In the genomic region with DNA sequence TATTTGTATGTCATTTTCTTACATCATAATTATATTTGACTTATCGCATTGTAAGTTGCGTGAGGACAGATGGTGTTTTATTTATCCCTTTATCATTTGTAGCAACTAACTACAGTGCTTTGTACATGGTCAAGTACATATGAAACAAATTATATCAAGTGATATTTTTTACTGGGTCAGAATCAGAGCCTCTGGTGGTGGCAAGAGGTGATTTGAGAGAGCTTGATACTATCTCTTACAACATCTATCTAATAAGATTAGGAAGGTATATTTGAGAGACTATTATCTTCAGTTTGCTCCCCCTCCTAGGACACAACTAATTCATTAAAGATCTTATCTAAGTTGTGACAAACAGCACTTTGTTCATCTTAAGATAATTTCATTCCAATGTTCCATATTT, we compare ENCODE assay signal across 18 cellular contexts. TPM values are rescaled to one million over a fixed set of nuclear protein-coding genes. Genes with fewer than 3 reads are reported as not detected.
DNase-seq lines count a peak whose midpoint lies in the region; ATAC-seq and TF ChIP-seq lines count a peak whose summit lies in the region.
"Had no signal": no experiment of that assay in that cellular context is flagged by ENCODE, and none has a peak within 500 bp of the region (broad histone marks: within the 10 kb centered on the region; RNA-seq: fewer than 3 reads in every experiment).

No MANE protein-coding gene starts in this region.

- no peaks in the 10 kb centered on the region for H3K9me2 ChIP-seq in SK-N-SH

- no peak overlapping the region for H3K9ac ChIP-seq in SK-N-SH
- H3K9ac ChIP-seq in mesendoderm (ENCODE audit: low read length) = no peak overlapping the region
- H3K9ac ChIP-seq: BLaER1 had no signal

- peaks cover 2% of the 10 kb centered on the region for H3K36me3 Mint-ChIP-seq in CD4-positive, alpha-beta T cell (ENCODE audit: low read depth)

- H3K4me2 ChIP-seq in SK-N-SH (no peak overlapping the region), mesendoderm (ENCODE audit: low read length) (no peak overlapping the region)
- H3K4me2 ChIP-seq: BLaER1 had no signal

- peak in 1 of 2 experiments; percentile 62; a peak in 1 of 4 replicates for TF ChIP-seq EP300 in SK-N-SH (IDR thresholded peaks at IDR 0.05; ENCODE audit: borderline replicate concordance in 1 of 2, low read depth in 1 of 2, low read length in 1 of 2)

- CTCF ChIA-PET in SK-N-SH (lab: Yijun Ruan, JAX) = no interaction called here
- CTCF ChIA-PET in CD4-positive, alpha-beta T cell (lab: Charles Lee) = no interaction called here

- no peak overlapping the region for H3K23ac ChIP-seq in mesendoderm (ENCODE audit: low read length)

- H3K4me1 ChIP-seq in SK-N-SH (ENCODE audit: control insufficient read depth in 1 of 2, insufficient read depth in 2 of 2, low read depth in 1 of 2, low read length in 1 of 2) (peaks cover 0 to 2% of the 10 kb centered on the region in 2 experiments; a peak in 2 of 4 replicates), mesendoderm (ENCODE audit: control insufficient read depth, low read depth, low read length) (peaks cover 8% of the 10 kb centered on the region)
- H3K4me1 ChIP-seq: BLaER1 had no signal

- H3K4ac ChIP-seq in mesendoderm (ENCODE audit: low read depth, low read length) = no peak overlapping the region

- H2AFZ ChIP-seq in SK-N-SH (ENCODE audit: low read depth) = no peak overlapping the region

- POLR2A ChIA-PET in SK-N-SH (lab: Yijun Ruan, JAX) = no interaction called here
- POLR2A ChIA-PET in CD4-positive, alpha-beta T cell (lab: Charles Lee) = no interaction called here

- H3K27ac ChIP-seq in SK-N-SH (ENCODE audit: low read depth in 2 of 2, low read length in 1 of 2) (no peak overlapping the region), mesendoderm (ENCODE audit: low read depth, low read length) (no peak overlapping the region)
- no peak overlapping the region for H3K27ac ChIP-seq in CD4-positive, alpha-beta T cell (ENCODE audit: low read depth, low read length)
- H3K27ac ChIP-seq: 22Rv1, BLaER1, C4-2B had no signal

- 88% methylated on average over 2 of the region's 2 CpGs for WGBS in SK-N-SH (ENCODE audit: low lambda C conversion rate)
- no CpG with 5 or more reads among the region's 2 CpGs for WGBS in mesendoderm (ENCODE audit: extremely low coverage, insufficient coverage, low lambda C conversion rate)

- H3K36me3 ChIP-seq in SK-N-SH (replicated peaks in 1 of 2; ENCODE audit: control insufficient read depth in 1 of 2, insufficient read depth in 2 of 2, low read length in 1 of 2) (peaks cover 0 to 7% of the 10 kb centered on the region in 2 experiments), mesendoderm (ENCODE audit: control insufficient read depth, insufficient read depth, low read length) (no peaks in the 10 kb centered on the region)
- H3K36me3 ChIP-seq: BLaER1, HAP-1 had no signal

- no peaks in the 10 kb centered on the region for H4K20me1 ChIP-seq in SK-N-SH (ENCODE audit: insufficient read depth)
- H4K20me1 ChIP-seq: BLaER1 had no signal

- H3K4me3 ChIP-seq in SK-N-SH (ENCODE audit: low read depth in 2 of 2, low read length in 1 of 2) = no peak overlapping the region
- H3K4me3 ChIP-seq in mesendoderm (ENCODE audit: low read length) = no peak overlapping the region
- H3K4me3 ChIP-seq: BLaER1, HAP-1 had no signal

- H3F3A ChIP-seq in SK-N-SH (replicated peaks; ENCODE audit: insufficient read depth) = peaks cover 4% of the 10 kb centered on the region

- H4K8ac ChIP-seq in mesendoderm (ENCODE audit: low read depth, low read length) = no peak overlapping the region

- TF ChIP-seq CTCF in SK-N-SH (IDR thresholded peaks at IDR 0.05) = no peak
- TF ChIP-seq CTCF in CD4-positive, alpha-beta T cell (IDR thresholded peaks at IDR 0.05) = no peak

- H4K5ac ChIP-seq in mesendoderm (ENCODE audit: low read length) = no peak overlapping the region

- H3K79me1 ChIP-seq in mesendoderm (ENCODE audit: low read length) = no peaks in the 10 kb centered on the region

- no peak overlapping the region for H2BK5ac ChIP-seq in mesendoderm (ENCODE audit: low read length)

- H3K27me3 Mint-ChIP-seq in CD4-positive, alpha-beta T cell = no peaks in the 10 kb centered on the region
- H3K27me3 Mint-ChIP-seq: B cell; CD4-positive, CD25-positive, alpha-beta regulatory T cell; CD8-positive, alpha-beta memory T cell had no signal

- H3K79me2 ChIP-seq in SK-N-SH (ENCODE audit: insufficient read depth) (no peaks in the 10 kb centered on the region), mesendoderm (ENCODE audit: control insufficient read depth, insufficient read depth, low read length) (no peaks in the 10 kb centered on the region)

- H3K9me3 ChIP-seq in SK-N-SH = no peaks in the 10 kb centered on the region
- no peaks in the 10 kb centered on the region for H3K9me3 ChIP-seq in CD4-positive, alpha-beta T cell (ENCODE audit: control insufficient read depth, low read length)
- H3K9me3 ChIP-seq: BLaER1, HAP-1 had no signal

- H3K4me1 Mint-ChIP-seq in CD4-positive, alpha-beta T cell (ENCODE audit: low read depth) = no peaks in the 10 kb centered on the region
- H3K4me1 Mint-ChIP-seq: B cell had no signal

- H2AK5ac ChIP-seq in mesendoderm (ENCODE audit: low read length) = no peak overlapping the region

- no peaks in the 10 kb centered on the region for H3K9me3 Mint-ChIP-seq in CD4-positive, alpha-beta T cell
- H3K9me3 Mint-ChIP-seq: HFFc6 had no signal

- no peak overlapping the region for H3K4me3 Mint-ChIP-seq in CD4-positive, alpha-beta T cell
- H3K4me3 Mint-ChIP-seq: B cell; CD4-positive, CD25-positive, alpha-beta regulatory T cell; CD8-positive, alpha-beta memory T cell; HFFc6 had no signal

- H3K27me3 ChIP-seq in SK-N-SH (ENCODE audit: insufficient read depth) (no peaks in the 10 kb centered on the region), mesendoderm (ENCODE audit: insufficient read depth, low read length, poor library complexity) (no peaks in the 10 kb centered on the region)
- no peaks in the 10 kb centered on the region for H3K27me3 ChIP-seq in CD4-positive, alpha-beta T cell (ENCODE audit: control insufficient read depth, insufficient read depth, low read length)
- H3K27me3 ChIP-seq: BLaER1 had no signal

- no peak for TF ChIP-seq RAD21 in SK-N-SH (IDR thresholded peaks at IDR 0.05; ENCODE audit: low read length)

- intact Hi-C loops in CD4-positive, alpha-beta T cell (cut with DNase I, micrococcal nuclease) = no loop called here

- ATAC-seq in SK-N-SH treated with all-trans-retinoic acid at 6 μM for 48 hours = no peak
- no peak for ATAC-seq in CD4-positive, alpha-beta T cell (ENCODE audit: poor library complexity)

- no peak overlapping the region for H2BK15ac ChIP-seq in mesendoderm (replicated peaks; ENCODE audit: low read depth)

- H3K18ac ChIP-seq in mesendoderm (ENCODE audit: low read length) = no peak overlapping the region

- no peak overlapping the region for H3K27ac Mint-ChIP-seq in CD4-positive, alpha-beta T cell
- H3K27ac Mint-ChIP-seq: B cell, HFFc6 had no signal

- peak; percentile 2 for DNase-seq in SK-N-SH
- DNase-seq in SK-N-DZ (ENCODE audit: low spot score) = peak; percentile 8
- peak; percentile 54 for DNase-seq in mesendoderm
- DNase-seq in CD4-positive, alpha-beta T cell = no peak
- DNase-seq in HuH-7 (ENCODE audit: low spot score) = no peak
- DNase-seq: Calu3; CD4-positive, CD25-positive, alpha-beta regulatory T cell; CD8-positive, alpha-beta memory T cell; DMS153; DND-41; GOT3; HFFc6 had no signal

- H2BK120ac ChIP-seq in mesendoderm (ENCODE audit: low read depth, low read length) = no peak overlapping the region

- no peak overlapping the region for H3K56ac ChIP-seq in mesendoderm (ENCODE audit: low read length)

TF ChIP-seq in SK-N-SH, 30 proteins besides CTCF, POLR2A, EP300 and RAD21:
- TF ChIP-seq RCOR1 (IDR thresholded peaks at IDR 0.05; ENCODE audit: low read length) = peak; percentile 43; the same call in 1 of the 2 replicates
- TF ChIP-seq, protein P1, sequence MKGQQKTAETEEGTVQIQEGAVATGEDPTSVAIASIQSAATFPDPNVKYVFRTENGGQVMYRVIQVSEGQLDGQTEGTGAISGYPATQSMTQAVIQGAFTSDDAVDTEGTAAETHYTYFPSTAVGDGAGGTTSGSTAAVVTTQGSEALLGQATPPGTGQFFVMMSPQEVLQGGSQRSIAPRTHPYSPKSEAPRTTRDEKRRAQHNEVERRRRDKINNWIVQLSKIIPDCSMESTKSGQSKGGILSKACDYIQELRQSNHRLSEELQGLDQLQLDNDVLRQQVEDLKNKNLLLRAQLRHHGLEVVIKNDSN (IDR thresholded peaks at IDR 0.05; ENCODE audit: borderline replicate concordance, low read depth) = no peak
- TF ChIP-seq FOSL2 (IDR thresholded peaks at IDR 0.05; ENCODE audit: borderline replicate concordance, low read depth) = no peak
- peak; percentile 33 for TF ChIP-seq CHD2 (IDR thresholded peaks at IDR 0.05; ENCODE audit: low read length, partially characterized antibody)
- peak; percentile 58 for TF ChIP-seq GATA2 (CRISPR knock-in tag; IDR thresholded peaks at IDR 0.05)
TF ChIP-seq in SK-N-SH: peak in this region for 3.

TF ChIP-seq in SK-N-SH treated with all-trans-retinoic acid at 6 μM for 48 hours, 23 proteins besides CTCF, POLR2A, EP300 and RAD21 (continues in another document):
- TF ChIP-seq ZNF565 (CRISPR knock-in tag; conservative IDR thresholded peaks at IDR 0.05; ENCODE audit: low read depth) = no peak
- TF ChIP-seq BACH2 (CRISPR knock-in tag; IDR thresholded peaks at IDR 0.05; ENCODE audit: borderline replicate concordance) = no peak
- no peak for TF ChIP-seq CSDC2 (CRISPR knock-in tag; IDR thresholded peaks at IDR 0.05)
- no peak for TF ChIP-seq ISL1 (CRISPR knock-in tag; IDR thresholded peaks at IDR 0.05)
- TF ChIP-seq, protein P2, sequence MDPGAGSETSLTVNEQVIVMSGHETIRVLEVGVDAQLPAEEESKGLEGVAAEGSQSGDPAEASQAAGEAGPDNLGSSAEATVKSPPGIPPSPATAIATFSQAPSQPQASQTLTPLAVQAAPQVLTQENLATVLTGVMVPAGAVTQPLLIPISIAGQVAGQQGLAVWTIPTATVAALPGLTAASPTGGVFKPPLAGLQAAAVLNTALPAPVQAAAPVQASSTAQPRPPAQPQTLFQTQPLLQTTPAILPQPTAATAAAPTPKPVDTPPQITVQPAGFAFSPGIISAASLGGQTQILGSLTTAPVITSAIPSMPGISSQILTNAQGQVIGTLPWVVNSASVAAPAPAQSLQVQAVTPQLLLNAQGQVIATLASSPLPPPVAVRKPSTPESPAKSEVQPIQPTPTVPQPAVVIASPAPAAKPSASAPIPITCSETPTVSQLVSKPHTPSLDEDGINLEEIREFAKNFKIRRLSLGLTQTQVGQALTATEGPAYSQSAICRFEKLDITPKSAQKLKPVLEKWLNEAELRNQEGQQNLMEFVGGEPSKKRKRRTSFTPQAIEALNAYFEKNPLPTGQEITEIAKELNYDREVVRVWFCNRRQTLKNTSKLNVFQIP (CRISPR knock-in tag; IDR thresholded peaks at IDR 0.05; ENCODE audit: borderline replicate concordance, low read depth) = no peak
- TF ChIP-seq SNAI2 (CRISPR knock-in tag; IDR thresholded peaks at IDR 0.05) = no peak

RNA-seq across cellular contexts. Expression of a gene that starts 47.7 kb away (rescaled TPM):
- polyA plus RNA-seq in SK-N-SH (2012; rRNA removed) = 19.9 and 26.9 TPM in 2 replicates
- 27.8 and 31.9 TPM in 2 replicates for polyA plus RNA-seq in SK-N-SH (2012; cell fraction: cytosol; rRNA removed)
- 11.1 and 19.1 TPM in 2 replicates for polyA plus RNA-seq in SK-N-SH (2012; cell fraction: nucleus; rRNA removed)
- 22.2 and 26.3 TPM in 2 replicates for polyA plus RNA-seq in SK-N-DZ (2014; cell fraction: cytosol; rRNA removed)
- 10.7 and 15.9 TPM in 2 replicates for polyA plus RNA-seq in SK-N-DZ (2014; cell fraction: nucleus; rRNA removed)
- 8.0 TPM for polyA plus RNA-seq in mesendoderm (2013, experiment 1 of 2)
- polyA plus RNA-seq in mesendoderm (2013, experiment 2 of 2) = 8.4 TPM
- total RNA-seq in CD4-positive, alpha-beta T cell = 1 to 10 TPM; 7.8 to 8.1 TPM

Comparison
In these comparisons a context has a peak if more than half of its experiments do, and no peak if none do; other contexts are left out.
1. DNase-seq: peak in SK-N-SH (single experiment), SK-N-DZ (single experiment) and mesendoderm (single experiment); none in CD4-positive, alpha-beta T cell (0 of 10) and HuH-7 (single experiment).